8 cellular contexts compared by ENCODE assay signal in the genomic region with DNA sequence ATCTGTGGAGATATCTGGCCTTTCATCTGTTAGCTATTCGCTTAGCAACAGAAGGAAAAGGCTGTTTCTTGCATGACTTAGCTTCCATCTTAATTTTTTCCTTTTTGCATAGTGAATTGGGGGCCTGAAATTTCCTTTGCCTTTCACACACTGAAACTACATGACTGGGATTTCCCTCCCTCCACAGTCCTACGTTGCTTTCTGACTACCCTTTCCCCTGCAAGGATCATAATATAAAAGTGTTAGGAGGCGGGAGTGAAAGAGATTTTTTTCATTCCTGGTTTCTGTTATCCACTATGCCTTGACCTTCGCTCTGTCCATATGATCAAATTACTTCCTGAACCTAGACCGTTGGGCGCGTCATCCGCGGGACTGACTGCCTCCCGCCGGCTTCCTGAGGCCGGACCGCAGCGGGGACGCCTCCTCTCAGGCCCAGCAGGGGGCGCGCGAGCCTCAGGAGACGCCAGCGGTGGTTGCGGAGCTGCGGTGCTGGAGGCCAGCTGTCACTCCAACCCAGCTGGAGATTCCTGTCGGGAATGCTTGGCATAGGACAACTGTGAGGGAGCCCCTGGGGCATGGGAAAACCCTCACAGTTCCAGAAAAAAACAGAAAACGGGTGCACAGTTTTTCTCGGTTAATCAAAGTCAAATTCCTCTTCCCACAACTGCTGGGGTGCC. TPM values are rescaled to one million over a fixed set of nuclear protein-coding genes. Genes with fewer than 3 reads are reported as not detected.
A peak's percentile ranks its signal among the peaks of the same experiment; 100 is the strongest.
DNase-seq lines count a peak whose midpoint lies in the region; ATAC-seq and TF ChIP-seq lines count a peak whose summit lies in the region.

No MANE protein-coding gene starts in this region.

- H3K27ac ChIP-seq in endodermal cell (ENCODE audit: low read depth, low read length) (no peak overlapping the region), mesenchymal stem cell (ENCODE audit: low read length, poor library complexity, severe bottlenecking) (no peak overlapping the region)

- ATAC-seq in GM19035 (IDR thresholded peaks at IDR 0.05; ENCODE audit: unreplicated experiment), result peak; percentile 91
- ATAC-seq in HG03378 (IDR thresholded peaks at IDR 0.05; ENCODE audit: unreplicated experiment), result peak; percentile 53

- no peaks in the 10 kb centered on the region for H3K79me1 ChIP-seq in mesenchymal stem cell (replicated peaks; ENCODE audit: low read length, poor library complexity, severe bottlenecking)

- H2BK120ac ChIP-seq in mesenchymal stem cell (ENCODE audit: low read depth, low read length), result no peak overlapping the region

- H2BK12ac ChIP-seq in mesenchymal stem cell (ENCODE audit: low read length in 2 of 2), result no peak overlapping the region

- H3K14ac ChIP-seq in mesenchymal stem cell (ENCODE audit: low read length in 2 of 2), result no peak overlapping the region

- H4K8ac ChIP-seq in mesenchymal stem cell (ENCODE audit: low read length), result peak overlapping the region; percentile 67

- peak overlapping the region in 1 of 2 experiments; percentile 39 for H3K18ac ChIP-seq in mesenchymal stem cell (ENCODE audit: low read depth in 1 of 2, low read length in 2 of 2)

- no peaks in the 10 kb centered on the region for H3K36me3 Mint-ChIP-seq in endodermal cell (ENCODE audit: low read depth)

- H3K36me3 ChIP-seq in endodermal cell (ENCODE audit: control insufficient read depth, insufficient read depth, low read length) (no peaks in the 10 kb centered on the region), mesenchymal stem cell (ENCODE audit: control insufficient read depth in 1 of 2, insufficient read depth in 2 of 2, low read depth in 1 of 2, low read length in 2 of 2) (no peaks in the 10 kb centered on the region)

- H3K9ac ChIP-seq in endodermal cell (ENCODE audit: extremely low read depth, low read length, poor library complexity, severe bottlenecking) (no peak overlapping the region), mesenchymal stem cell (ENCODE audit: low read length) (peak overlapping the region; percentile 78)

- peak; percentile 99 for TF ChIP-seq CTCF in endodermal cell (conservative IDR thresholded peaks at IDR 0.05)

- H3K27me3 Mint-ChIP-seq in endodermal cell (ENCODE audit: insufficient read depth), result peaks cover 28% of the 10 kb centered on the region

- H2BK15ac ChIP-seq in mesenchymal stem cell (ENCODE audit: low read depth, poor library complexity, severe bottlenecking), result no peak overlapping the region

- no peak overlapping the region for H3K4ac ChIP-seq in mesenchymal stem cell (ENCODE audit: low read depth in 1 of 2, low read length in 2 of 2)

- H3K23ac ChIP-seq in mesenchymal stem cell (ENCODE audit: low read length in 2 of 2), result no peak overlapping the region

- H2AFZ ChIP-seq in mesenchymal stem cell (ENCODE audit: low read depth, low read length), result no peak overlapping the region

- H3K27ac Mint-ChIP-seq in endodermal cell, result no peak overlapping the region

- H2AK5ac ChIP-seq in mesenchymal stem cell (ENCODE audit: low read length, severe bottlenecking), result no peak overlapping the region

- H3K9me3 Mint-ChIP-seq in endodermal cell, result peaks cover 12% of the 10 kb centered on the region

- DNase-seq in AML-193 (lab: John Stamatoyannopoulos, UW) (peak; percentile 76 to 80), NCI-H82 (lab: John Stamatoyannopoulos, UW) (peak; percentile 88), endodermal cell (peak; percentile 97), mesenchymal stem cell (peak; percentile 81)
- peak; percentile 37 to 56 (median 49) for DNase-seq in activated CD8-positive, alpha-beta memory T cell treated with anti-CD3 and anti-CD28 coated beads for 48 hours (ENCODE audit: low read depth in 2 of 3, low spot score in 2 of 3)
- peak; percentile 27 for DNase-seq in stimulated activated CD8-positive, alpha-beta memory T cell treated with anti-CD3 and anti-CD28 coated beads, Interleukin-15, amount 100 ng/mL, for 1 hour (ENCODE audit: low read depth)

- H3K27me3 ChIP-seq in endodermal cell (ENCODE audit: control insufficient read depth, insufficient read depth, low read length, poor library complexity, severe bottlenecking), result peaks cover 9% of the 10 kb centered on the region
- H3K27me3 ChIP-seq in mesenchymal stem cell (ENCODE audit: control insufficient read depth in 1 of 2, insufficient read depth in 1 of 2, low read length in 2 of 2), result no peaks in the 10 kb centered on the region

- peak overlapping the region; percentile 70 for H3K4me2 ChIP-seq in mesenchymal stem cell (ENCODE audit: low read length, poor library complexity, severe bottlenecking)

- H3K4me1 Mint-ChIP-seq in endodermal cell, result peaks cover 27% of the 10 kb centered on the region

- H3K9me3 ChIP-seq in endodermal cell (ENCODE audit: control insufficient read depth, low read length) (peaks cover 8% of the 10 kb centered on the region), mesenchymal stem cell (ENCODE audit: control insufficient read depth, low read length) (no peaks in the 10 kb centered on the region)

- WGBS in endodermal cell (ENCODE audit: insufficient coverage in 1 of 2, insufficient read length in 1 of 2), 2 experiments, result 7% methylated on average over 21 to 24 of the region's 25 CpGs
- 5% methylated on average over 23 of the region's 25 CpGs for WGBS in mesenchymal stem cell

- H3K4me1 ChIP-seq in endodermal cell (ENCODE audit: control insufficient read depth, insufficient read depth, low read length) (peaks cover 11% of the 10 kb centered on the region), mesenchymal stem cell (ENCODE audit: control insufficient read depth, insufficient read depth, low read depth, low read length) (peaks cover 3% of the 10 kb centered on the region)

- no peak overlapping the region for H2BK5ac ChIP-seq in mesenchymal stem cell (ENCODE audit: low read depth, low read length, poor library complexity, severe bottlenecking)

- peak overlapping the region; percentile 26 for H3K4me3 Mint-ChIP-seq in endodermal cell

- no peak overlapping the region for H4K91ac ChIP-seq in mesenchymal stem cell (ENCODE audit: low read length)

- H3K4me3 ChIP-seq in endodermal cell (ENCODE audit: low read length) (no peak overlapping the region), mesenchymal stem cell (ENCODE audit: insufficient read depth in 1 of 2, low read depth in 1 of 2, low read length in 2 of 2) (peak overlapping the region in 1 of 2 experiments; percentile 60)

RNA-seq across cellular contexts. Expression of gene MEP1A, which starts 55.6 kb away (rescaled TPM):
- not detected for total RNA-seq in endodermal cell
- not detected for polyA plus RNA-seq in endodermal cell (2013, experiment 1 of 2)
- polyA plus RNA-seq in endodermal cell (2013, experiment 2 of 2), result not detected
- not detected for polyA plus RNA-seq in mesenchymal stem cell (2013, experiment 1 of 2)
- polyA plus RNA-seq in mesenchymal stem cell (2013, experiment 2 of 2), result not detected

Comparison
In these comparisons a context has a peak if more than half of its experiments do, and no peak if none do; other contexts are left out.
1. DNase-seq: peak in every context shown above with its lines; median percentile 97 in endodermal cell; 88 in NCI-H82; 81 in mesenchymal stem cell; 78 in AML-193; 49 in activated CD8-positive, alpha-beta memory T cell treated with anti-CD3 and anti-CD28 coated beads for 48 hours; 27 in stimulated activated CD8-positive, alpha-beta memory T cell treated with anti-CD3 and anti-CD28 coated beads, Interleukin-15, amount 100 ng/mL, for 1 hour.